In the genomic region with DNA sequence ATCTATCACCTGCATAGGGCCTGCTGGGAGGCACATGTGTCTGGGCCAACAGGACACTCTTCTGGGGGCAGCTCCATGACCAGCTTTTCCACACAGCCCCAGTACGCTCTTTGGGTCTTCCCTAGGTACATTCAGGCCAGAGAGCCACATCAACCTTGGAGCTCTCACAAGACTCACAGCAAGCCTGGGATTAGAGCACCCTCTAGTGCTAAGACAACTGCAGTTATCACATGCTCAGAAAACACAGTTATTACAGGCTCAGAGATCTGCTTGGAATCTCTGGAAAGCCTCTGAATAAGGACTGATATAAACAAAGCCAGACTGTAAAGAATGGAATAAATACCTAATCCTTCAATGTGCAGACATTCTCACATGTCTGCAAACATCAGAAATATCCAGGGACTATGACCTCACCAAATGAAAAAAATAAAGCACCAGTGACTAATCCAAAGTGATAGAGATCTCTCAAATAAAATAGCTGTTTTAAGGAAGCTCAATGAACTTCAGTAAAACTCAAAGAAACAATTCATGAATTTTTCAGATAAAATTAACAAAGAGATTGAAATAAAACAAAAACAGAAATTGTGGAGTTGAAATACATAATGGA, we compare ENCODE assay signal across 9 cellular contexts.
A peak's percentile ranks its signal among the peaks of the same experiment; 100 is the strongest.
DNase-seq lines count a peak whose midpoint lies in the region; ATAC-seq, FAIRE-seq and TF ChIP-seq lines count a peak whose summit lies in the region.
"Had no signal": no experiment of that assay in that cellular context is flagged by ENCODE, and none has a peak within 500 bp of the region (broad histone marks: within the 10 kb centered on the region; RNA-seq: fewer than 3 reads in every experiment).

No MANE protein-coding gene starts in this region.

- H3K36me3 ChIP-seq in lower lobe of right lung, result no peaks in the 10 kb centered on the region

- no peaks in the 10 kb centered on the region for H3K4me1 ChIP-seq in lower lobe of right lung

- peak; percentile 66 to 67 for ATAC-seq in lower lobe of right lung
- ATAC-seq in activated CD4-positive, CD25-positive, alpha-beta regulatory T cell treated with anti-CD3 and anti-CD28 coated beads, Interleukin-2, amount 50 U/mL, for 24 hours, result no peak

- H3K9me3 ChIP-seq in lower lobe of right lung, result no peaks in the 10 kb centered on the region

- H3K4me3 ChIP-seq in astrocyte of the cerebellum (ENCODE audit: low read depth, low read length), result no peak overlapping the region
- no peak overlapping the region for H3K4me3 ChIP-seq in lower lobe of right lung

- intact Hi-C loops in lower lobe of right lung (cut with DNase I), result no loop called here

- no peaks in the 10 kb centered on the region for H3K27me3 ChIP-seq in lower lobe of right lung (ENCODE audit: low read depth)

- in situ Hi-C loops in astrocyte of the cerebellum (cut with HindIII; ENCODE audit: low sequenced_read_pairs), result no loop called here

- peak; percentile 82 for DNase-seq in NCI-H82 (lab: John Stamatoyannopoulos, UW)
- no peak for DNase-seq in NCI-H82 treated with DMSO at 0.1 percent for 48 hours (lab: John Stamatoyannopoulos, UW; ENCODE audit: unreplicated experiment)
- no peak for DNase-seq in H54 (ENCODE audit: insufficient read length, low spot score)
- DNase-seq in MV-4-11 (lab: John Stamatoyannopoulos, UW), result peak; percentile 36
- peak; percentile 45 for DNase-seq in astrocyte of the cerebellum (ENCODE audit: low read depth)
- no peak for DNase-seq in lower lobe of right lung
- DNase-seq in NCI-H2107 (lab: John Stamatoyannopoulos, UW), result no peak

- no peak for TF ChIP-seq POLR2A in H54 (IDR thresholded peaks at IDR 0.05; ENCODE audit: low read depth, low read length)

- H3K27ac ChIP-seq in lower lobe of right lung, result no peak overlapping the region

- TF ChIP-seq CTCF in astrocyte of the cerebellum (IDR thresholded peaks at IDR 0.05; ENCODE audit: low read depth, low read length, missing control alignments) (peak; percentile 55), lower lobe of right lung (IDR thresholded peaks at IDR 0.05) (peak; percentile 41)

- FAIRE-seq in H54 (lab: Jason Lieb, UNC), result peak; percentile 43
- FAIRE-seq: G401.6 had no signal

Comparison
In these comparisons a context has a peak if more than half of its experiments do, and no peak if none do; other contexts are left out.
1. DNase-seq: peak in NCI-H82 (single experiment), MV-4-11 (single experiment) and astrocyte of the cerebellum (single experiment); none in NCI-H82 treated with DMSO at 0.1 percent for 48 hours (single experiment), H54 (single experiment), lower lobe of right lung (single experiment) and NCI-H2107 (single experiment).
2. ATAC-seq: peak in lower lobe of right lung (2 of 2); none in activated CD4-positive, CD25-positive, alpha-beta regulatory T cell treated with anti-CD3 and anti-CD28 coated beads, Interleukin-2, amount 50 U/mL, for 24 hours (0 of 2).